Comparison of ENCODE assay signal across 8 cellular contexts in genomic region chr10:103192451-103193106, GRCh38. TPM values are rescaled to one million over a fixed set of nuclear protein-coding genes. Genes with fewer than 3 reads are reported as not detected.
DNase-seq lines count a peak whose midpoint lies in the region; ATAC-seq and TF ChIP-seq lines count a peak whose summit lies in the region.

No MANE protein-coding gene starts in this region.

- peaks cover 45% of the 10 kb centered on the region for H3K4me1 Mint-ChIP-seq in activated naive CD8-positive, alpha-beta T cell (ENCODE audit: low read depth)
- H3K4me1 Mint-ChIP-seq in osteocyte (ENCODE audit: unreplicated experiment): peaks cover 50% of the 10 kb centered on the region

- H3K79me2 ChIP-seq in DOHH2 (ENCODE audit: control insufficient read depth, low read length): peaks cover 62% of the 10 kb centered on the region

- H3K36me3 ChIP-seq in DOHH2 (ENCODE audit: control insufficient read depth, low read length) (peaks cover 40% of the 10 kb centered on the region), SK-N-MC (ENCODE audit: insufficient read depth, low read length) (no peaks in the 10 kb centered on the region), thyroid gland (no peaks in the 10 kb centered on the region)

- peak; percentile 22 to 80 for TF ChIP-seq POLR2A in thyroid gland (IDR thresholded peaks at IDR 0.05)

- peak overlapping the region; percentile 71 for H3K27ac ChIP-seq in DOHH2 (ENCODE audit: low read depth, low read length)
- no peak overlapping the region for H3K27ac ChIP-seq in SK-N-MC
- H3K27ac ChIP-seq in thyroid gland: peak overlapping the region; percentile 96 to 99 (median 99)

- H4K20me1 ChIP-seq in DOHH2 (ENCODE audit: control insufficient read depth, insufficient read depth, low read depth, low read length): peaks cover 16% of the 10 kb centered on the region; the same call in 1 of the 2 replicates

- peaks cover 3% of the 10 kb centered on the region for H3F3A ChIP-seq in DOHH2 (ENCODE audit: control insufficient read depth, insufficient read depth)

- H3K9me2 ChIP-seq in DOHH2 (replicated peaks; ENCODE audit: control insufficient read depth, low read length): no peaks in the 10 kb centered on the region

- H3K9ac ChIP-seq in SK-N-MC (ENCODE audit: insufficient read length): peak overlapping the region; percentile 81

- peak; percentile 62 for ATAC-seq in GM21528 (IDR thresholded peaks at IDR 0.05; ENCODE audit: low FRiP score, unreplicated experiment)

- 0% methylated on average over 31 to 48 of the region's 62 CpGs for WGBS in thyroid gland, 2 donors

- peak overlapping the region; percentile 70 for H3K4me2 ChIP-seq in DOHH2 (ENCODE audit: low read length)

- TF ChIP-seq CTCF in DOHH2 (IDR thresholded peaks at IDR 0.05; ENCODE audit: low read depth, low read length, poor library complexity, severe bottlenecking): no peak
- TF ChIP-seq CTCF in osteocyte (IDR thresholded peaks at IDR 0.05): no peak
- no peak for TF ChIP-seq CTCF in thyroid gland (IDR thresholded peaks at IDR 0.05)

- peak overlapping the region; percentile 97 for H3K4me3 Mint-ChIP-seq in activated naive CD8-positive, alpha-beta T cell
- H3K4me3 Mint-ChIP-seq in osteocyte (ENCODE audit: unreplicated experiment): peak overlapping the region; percentile 99

- no peaks in the 10 kb centered on the region for H3K9me3 Mint-ChIP-seq in activated naive CD8-positive, alpha-beta T cell (ENCODE audit: low read depth)
- no peaks in the 10 kb centered on the region for H3K9me3 Mint-ChIP-seq in osteocyte (ENCODE audit: unreplicated experiment)

- H3K4me3 ChIP-seq in DOHH2 (ENCODE audit: low read length) (peak overlapping the region; percentile 89), SK-N-MC (peak overlapping the region; percentile 85), thyroid gland (replicated peaks in 1 of 3) (peak overlapping the region; percentile 28 to 93 (median 86))
- H3K4me3 ChIP-seq in Jurkat, Clone E6-1 (ENCODE audit: low read length): peak overlapping the region; percentile 71

- H3K4me1 ChIP-seq in DOHH2 (ENCODE audit: control insufficient read depth, low read length): peaks cover 44% of the 10 kb centered on the region
- H3K4me1 ChIP-seq in thyroid gland: peaks cover 40 to 60% of the 10 kb centered on the region in 2 donors

- H3K27me3 ChIP-seq in DOHH2 (ENCODE audit: control insufficient read depth, low read length) (no peaks in the 10 kb centered on the region), thyroid gland (no peaks in the 10 kb centered on the region)

- no peaks in the 10 kb centered on the region for H3K27me3 Mint-ChIP-seq in activated naive CD8-positive, alpha-beta T cell
- no peaks in the 10 kb centered on the region for H3K27me3 Mint-ChIP-seq in osteocyte (ENCODE audit: unreplicated experiment)

- peak; percentile 43 for DNase-seq in Jurkat, Clone E6-1 (ENCODE audit: low read depth, low spot score)
- DNase-seq in SK-N-MC (ENCODE audit: low read depth, low spot score) (no peak), head of caudate nucleus (peak; percentile 42 to 83 (median 67)), osteocyte (ENCODE audit: extremely low spot score, unreplicated experiment) (peak; percentile 90), thyroid gland (peak; percentile 90)

- intact Hi-C loops in head of caudate nucleus (cut with DNase I): loop anchor here (10.0 kb wide), 1 partner anchor 78 kb away; no protein-coding TSS in a partner anchor
- intact Hi-C loops in thyroid gland (cut with DNase I): loop anchor here (5.0 kb wide), 1 partner anchor 50 kb away; no protein-coding TSS in a partner anchor

- H3K27ac Mint-ChIP-seq in activated naive CD8-positive, alpha-beta T cell: peak overlapping the region; percentile 97
- peak overlapping the region; percentile 99 for H3K27ac Mint-ChIP-seq in osteocyte (ENCODE audit: unreplicated experiment)

- peaks cover 3% of the 10 kb centered on the region for H3K36me3 Mint-ChIP-seq in activated naive CD8-positive, alpha-beta T cell
- H3K36me3 Mint-ChIP-seq in osteocyte (ENCODE audit: unreplicated experiment): no peaks in the 10 kb centered on the region

- H3K9me3 ChIP-seq in DOHH2 (ENCODE audit: control insufficient read depth, insufficient read depth, low read length) (no peaks in the 10 kb centered on the region), SK-N-MC (ENCODE audit: low read depth, low read length) (no peaks in the 10 kb centered on the region), thyroid gland (no peaks in the 10 kb centered on the region)

RNA-seq across cellular contexts. Expression of gene NT5C2, which starts 0.5 kb away (rescaled TPM):
- 52.2 TPM for polyA plus RNA-seq in Jurkat, Clone E6-1 (2012; ENCODE audit: insufficient read depth, insufficient read length)
- 64.0 and 68.2 TPM in 2 replicates for total RNA-seq in osteocyte
- 100 to 1,000 TPM; 194 to 238 (median 214) TPM for total RNA-seq in thyroid gland

RNA-seq across cellular contexts. Expression of gene RPEL1, which starts 53.1 kb away (rescaled TPM):
- polyA plus RNA-seq in Jurkat, Clone E6-1 (2012; ENCODE audit: insufficient read depth, insufficient read length): not detected
- total RNA-seq in osteocyte: not detected in 2 replicates
- not detected for total RNA-seq in thyroid gland
